In the genomic region with DNA sequence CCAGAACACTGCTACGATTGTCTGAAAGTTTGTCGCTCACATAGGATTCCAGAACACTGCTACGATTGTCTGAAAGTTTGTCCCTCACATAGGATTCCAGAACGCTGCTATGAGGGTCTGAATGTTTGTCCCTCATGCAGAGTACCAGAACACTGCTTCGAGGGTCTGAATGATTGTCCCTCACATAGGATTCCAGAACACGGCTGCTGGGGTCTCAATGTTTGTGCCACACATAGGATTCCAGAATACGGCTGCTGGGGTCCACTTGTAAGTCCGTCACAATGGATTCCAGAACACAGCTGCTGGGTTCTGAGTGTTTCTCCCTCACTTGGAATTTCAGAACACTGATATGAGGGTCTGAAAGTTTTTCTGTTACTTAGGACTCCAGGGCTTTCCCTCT, we compare ENCODE assay signal across 16 cellular contexts.
"Had no signal": no experiment of that assay in that cellular context is flagged by ENCODE, and none has a peak within 500 bp of the region (broad histone marks: within the 10 kb centered on the region; RNA-seq: fewer than 3 reads in every experiment).

No MANE protein-coding gene starts in this region.

- H3K27ac ChIP-seq: foreskin keratinocyte, ovary, tibial artery, upper lobe of left lung had no signal

- H3K27me3 ChIP-seq: foreskin keratinocyte, ovary, tibial artery, upper lobe of left lung had no signal

- DNase-seq: effector memory CD8-positive, alpha-beta T cell; foreskin keratinocyte; immature natural killer cell; kidney; left cardiac atrium; left ventricle myocardium superior; natural killer cell; ovary; right cardiac atrium; small intestine; stimulated activated CD4-positive, alpha-beta T cell treated with anti-CD3 and anti-CD28 coated beads, Interleukin-2, amount 100 ng/mL, for 48 hours; stimulated activated naive CD8-positive, alpha-beta T cell treated with anti-CD3 and anti-CD28 coated beads, Interleukin-15, Interleukin-2, amounts not matched to agents 100 U/mL and 50 U/mL, for 24 hours; tibial artery; upper lobe of left lung had no signal

- H3K27ac Mint-ChIP-seq: dendritic cell treated with granulocyte-macrophage colony-stimulating factor and Interleukin-4, amounts not matched to agents 40 ng/mL and 50 ng/mL, for 4 days; effector memory CD8-positive, alpha-beta T cell; immature natural killer cell; natural killer cell had no signal

- H3K4me3 ChIP-seq: ovary, tibial artery, upper lobe of left lung had no signal

- H3K4me1 ChIP-seq: foreskin keratinocyte, tibial artery, upper lobe of left lung had no signal

- H3K36me3 ChIP-seq: ovary, tibial artery had no signal

- H3K27me3 Mint-ChIP-seq: dendritic cell treated with granulocyte-macrophage colony-stimulating factor and Interleukin-4, amounts not matched to agents 40 ng/mL and 50 ng/mL, for 4 days; effector memory CD8-positive, alpha-beta T cell had no signal

- H3K4me1 Mint-ChIP-seq: immature natural killer cell, natural killer cell, neural crest cell had no signal

- ATAC-seq: effector memory CD8-positive, alpha-beta T cell; foreskin keratinocyte; left cardiac atrium; left ventricle myocardium superior; natural killer cell; stimulated activated naive CD8-positive, alpha-beta T cell treated with anti-CD3 and anti-CD28 coated beads, Interleukin-15, Interleukin-2, amounts not matched to agents 100 U/mL and 50 U/mL, for 24 hours had no signal

- H3K4me3 Mint-ChIP-seq: dendritic cell treated with granulocyte-macrophage colony-stimulating factor and Interleukin-4, amounts not matched to agents 40 ng/mL and 50 ng/mL, for 4 days; effector memory CD8-positive, alpha-beta T cell; immature natural killer cell; natural killer cell; neural crest cell had no signal
